In the genomic region with DNA sequence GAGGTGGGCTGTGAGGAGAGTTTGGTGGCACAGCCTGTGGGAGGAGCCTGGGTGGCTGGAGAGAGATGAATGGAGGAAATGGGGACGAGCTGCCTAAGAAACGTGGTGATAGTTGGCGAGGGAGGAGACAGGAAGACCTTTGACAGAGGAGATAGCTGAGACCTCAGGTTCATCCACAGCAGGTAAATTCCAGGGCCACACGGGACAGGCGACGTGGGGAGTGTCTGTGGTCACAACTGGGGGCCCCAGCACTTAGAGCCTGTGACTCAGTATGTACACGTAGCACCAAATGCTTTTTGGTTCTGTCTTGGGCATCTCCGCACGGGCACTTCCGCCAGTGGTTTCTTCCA, we compare ENCODE assay signal across 17 cellular contexts. TPM values are rescaled to one million over a fixed set of nuclear protein-coding genes. Genes with fewer than 3 reads are reported as not detected.
A peak's percentile ranks its signal among the peaks of the same experiment; 100 is the strongest.
DNase-seq lines count a peak whose midpoint lies in the region; ATAC-seq and TF ChIP-seq lines count a peak whose summit lies in the region.
"Had no signal": no experiment of that assay in that cellular context is flagged by ENCODE, and none has a peak within 500 bp of the region (broad histone marks: within the 10 kb centered on the region; RNA-seq: fewer than 3 reads in every experiment).

No MANE protein-coding gene starts in this region.

- no peak overlapping the region for H3K4me2 ChIP-seq in trophoblast cell (ENCODE audit: low read length)

- no peak overlapping the region for H3K9ac ChIP-seq in trophoblast cell (ENCODE audit: low read length)
- H3K9ac ChIP-seq: parathyroid adenoma had no signal

- no peaks in the 10 kb centered on the region for H3K9me3 ChIP-seq in HEK293 (ENCODE audit: control insufficient read depth, insufficient read depth, low read depth, low read length)
- H3K9me3 ChIP-seq in trophoblast cell (ENCODE audit: insufficient read depth, low read depth, low read length), result no peaks in the 10 kb centered on the region
- H3K9me3 ChIP-seq: left ventricle myocardium inferior, thoracic aorta had no signal

- no peak for TF ChIP-seq CTCF in HEK293 (tag by site-specific recombination; IDR thresholded peaks at IDR 0.05)

- DNase-seq in T-helper 2 cell treated with Interferon-gamma antibody and Interleukin-4, amounts not matched to agents 5 μg/mL and 100 μg/mL, for 36 hours (ENCODE audit: low spot score), result peak; percentile 10
- DNase-seq in T-helper 2 cell, result no peak
- DNase-seq in activated naive CD4-positive, alpha-beta T cell treated with anti-CD3 and anti-CD28 coated beads, Interleukin-2, amount 50 U/mL, for 72 hours (ENCODE audit: low spot score in 2 of 2), result no peak
- no peak for DNase-seq in trophoblast cell
- DNase-seq in NCI-H1092 treated with DMSO at 0.1 percent for 48 hours (lab: John Stamatoyannopoulos, UW), result no peak
- no peak for DNase-seq in effector CD8-positive, alpha-beta T cell (lab: John Stamatoyannopoulos, UW)
- no peak for DNase-seq in GM19238 (ENCODE audit: insufficient read length, low spot score)
- DNase-seq: C1 segment of cervical spinal cord, left ventricle myocardium inferior, NCI-H1694 treated with DMSO at 0.1 percent for 48 hours, NCI-H446, SIG-M5, small intestine had no signal

- H3K27me3 Mint-ChIP-seq in T-helper 2 cell treated with Interferon-gamma antibody and Interleukin-4, amounts not matched to agents 5 μg/mL and 100 μg/mL, for 36 hours (ENCODE audit: low read depth), result no peaks in the 10 kb centered on the region

- peak overlapping the region; percentile 89 for H3K4ac ChIP-seq in trophoblast cell (ENCODE audit: low read depth, low read length)

- CTCF ChIA-PET in HEK293 (lab: Yijun Ruan, JAX), result interaction anchor here (0.6 to 1.4 kb wide), 3 partner anchors 17 to 61 kb away, joined by 3 to 4 read pairs (median 4); no protein-coding TSS in a partner anchor

- no peak overlapping the region for H4K12ac ChIP-seq in trophoblast cell (ENCODE audit: low read depth, low read length)

- no peak overlapping the region for H3K14ac ChIP-seq in trophoblast cell (ENCODE audit: low read length)

- H3K27ac Mint-ChIP-seq in T-helper 2 cell treated with Interferon-gamma antibody and Interleukin-4, amounts not matched to agents 5 μg/mL and 100 μg/mL, for 36 hours, result no peak overlapping the region
- peak overlapping the region; percentile 29 to 82 for H3K27ac Mint-ChIP-seq in activated naive CD4-positive, alpha-beta T cell treated with anti-CD3 and anti-CD28 coated beads, Interleukin-2, amount 50 U/mL, for 72 hours

- H2AFZ ChIP-seq in trophoblast cell (ENCODE audit: insufficient read depth, low read length, poor library complexity), result no peak overlapping the region
- H2AFZ ChIP-seq: parathyroid adenoma had no signal

- no peaks in the 10 kb centered on the region for H3K27me3 ChIP-seq in trophoblast cell (ENCODE audit: insufficient read depth, low read length)

- H3K4me1 Mint-ChIP-seq in T-helper 2 cell treated with Interferon-gamma antibody and Interleukin-4, amounts not matched to agents 5 μg/mL and 100 μg/mL, for 36 hours (ENCODE audit: low read depth), result peaks cover 34% of the 10 kb centered on the region

- peak; percentile 76 to 79 for ATAC-seq in activated naive CD4-positive, alpha-beta T cell treated with anti-CD3 and anti-CD28 coated beads, Interleukin-2, amount 50 U/mL, for 72 hours

- no peak overlapping the region for H2AK5ac ChIP-seq in trophoblast cell (ENCODE audit: low read length)

- POLR2A ChIA-PET in HEK293 (lab: Yijun Ruan, JAX), result no interaction called here

- no peaks in the 10 kb centered on the region for H3K79me1 ChIP-seq in trophoblast cell (ENCODE audit: low read length)

- H3K4me3 Mint-ChIP-seq in T-helper 2 cell treated with Interferon-gamma antibody and Interleukin-4, amounts not matched to agents 5 μg/mL and 100 μg/mL, for 36 hours, result no peak overlapping the region

- H3K4me1 ChIP-seq in HEK293 (ENCODE audit: control insufficient read depth, insufficient read depth, low read length) (peaks cover 5% of the 10 kb centered on the region; the same call in 1 of the 2 replicates), trophoblast cell (ENCODE audit: control insufficient read depth in 1 of 2, insufficient read depth in 2 of 2, low read length in 2 of 2) (peaks cover under 1 to 7% of the 10 kb centered on the region in 2 experiments)

- H2BK120ac ChIP-seq in trophoblast cell (ENCODE audit: insufficient read depth, low read length, poor library complexity), result no peak overlapping the region

- H3K36me3 Mint-ChIP-seq in T-helper 2 cell treated with Interferon-gamma antibody and Interleukin-4, amounts not matched to agents 5 μg/mL and 100 μg/mL, for 36 hours (ENCODE audit: low read depth), result peaks cover 11% of the 10 kb centered on the region
- peaks cover 0 to 21% of the 10 kb centered on the region in 2 donors for H3K36me3 Mint-ChIP-seq in activated naive CD4-positive, alpha-beta T cell treated with anti-CD3 and anti-CD28 coated beads, Interleukin-2, amount 50 U/mL, for 72 hours

- H3K79me2 ChIP-seq in trophoblast cell (ENCODE audit: control insufficient read depth, insufficient read depth, low read length, poor library complexity), result peaks cover 18% of the 10 kb centered on the region

- H3K9me3 Mint-ChIP-seq in T-helper 2 cell treated with Interferon-gamma antibody and Interleukin-4, amounts not matched to agents 5 μg/mL and 100 μg/mL, for 36 hours, result no peaks in the 10 kb centered on the region
- H3K9me3 Mint-ChIP-seq in activated naive CD4-positive, alpha-beta T cell treated with anti-CD3 and anti-CD28 coated beads, Interleukin-2, amount 50 U/mL, for 72 hours, result no peaks in the 10 kb centered on the region

- H3K27ac ChIP-seq in HEK293 (ENCODE audit: extremely low read depth, low read depth, low read length), result no peak overlapping the region
- no peak overlapping the region for H3K27ac ChIP-seq in trophoblast cell (ENCODE audit: low read depth, low read length)
- H3K27ac ChIP-seq: 22Rv1, left ventricle myocardium inferior, parathyroid adenoma, thoracic aorta had no signal

- H3K18ac ChIP-seq in trophoblast cell (ENCODE audit: low read length), result no peak overlapping the region

- H3K23ac ChIP-seq in trophoblast cell (ENCODE audit: low read length), result no peak overlapping the region

- H2BK5ac ChIP-seq in trophoblast cell (ENCODE audit: low read depth, low read length, poor library complexity), result no peak overlapping the region

- no CpG with 5 or more reads among the region's 10 CpGs for WGBS in trophoblast cell (ENCODE audit: extremely low coverage, insufficient coverage, insufficient read length)

- no peak overlapping the region for H4K91ac ChIP-seq in trophoblast cell (ENCODE audit: low read depth, low read length)

- no peak overlapping the region for H3K4me3 ChIP-seq in HEK293 (ENCODE audit: low read depth, low read length)
- no peak overlapping the region for H3K4me3 ChIP-seq in trophoblast cell (ENCODE audit: low read depth, low read length)
- H3K4me3 ChIP-seq: left ventricle myocardium inferior, thoracic aorta had no signal

- H3K36me3 ChIP-seq in HEK293 (ENCODE audit: control insufficient read depth in 2 of 2, insufficient read depth in 1 of 2, low read length in 2 of 2), result peaks cover 0 to 5% of the 10 kb centered on the region in 2 experiments; a peak in 1 of 3 replicates
- peaks cover 8 to 15% of the 10 kb centered on the region in 2 experiments for H3K36me3 ChIP-seq in trophoblast cell (ENCODE audit: control insufficient read depth in 1 of 2, insufficient read depth in 2 of 2, low read length in 2 of 2)
- H3K36me3 ChIP-seq: left ventricle myocardium inferior, thoracic aorta had no signal

- H4K8ac ChIP-seq in trophoblast cell (ENCODE audit: low read depth, low read length), result no peak overlapping the region

- H2BK12ac ChIP-seq in trophoblast cell (ENCODE audit: low read length), result peak overlapping the region; percentile 23

TF ChIP-seq in HEK293, 187 proteins besides CTCF, POLR2A, EP300 and RAD21:
- TF ChIP-seq ZNF341 (tag by site-specific recombination; IDR thresholded peaks at IDR 0.05; ENCODE audit: low read depth) (peak; percentile 42; the same call in 1 of the 2 replicates), EGR2 (tag by site-specific recombination; IDR thresholded peaks at IDR 0.05; ENCODE audit: low read depth) (no peak), ZNF132 (tag by site-specific recombination; IDR thresholded peaks at IDR 0.05; ENCODE audit: borderline replicate concordance) (no peak), ZNF610 (tag by site-specific recombination; IDR thresholded peaks at IDR 0.05; ENCODE audit: borderline replicate concordance) (no peak)
TF ChIP-seq in HEK293: peak in this region for 1.

RNA-seq across cellular contexts. Expression of gene MINK1, which starts 7.7 kb away (rescaled TPM):
- total RNA-seq in activated naive CD4-positive, alpha-beta T cell treated with anti-CD3 and anti-CD28 coated beads, Interleukin-2, amount 50 U/mL, for 72 hours, result 10 to 100 TPM; 83.0 to 84.9 TPM
- 54.5 and 55.2 TPM in 2 replicates for polyA plus RNA-seq in trophoblast cell (2013)

RNA-seq across cellular contexts. Expression of gene PLD2, which starts 33.9 kb away (rescaled TPM):
- 10 to 100 TPM; 23.6 to 31.4 TPM for total RNA-seq in activated naive CD4-positive, alpha-beta T cell treated with anti-CD3 and anti-CD28 coated beads, Interleukin-2, amount 50 U/mL, for 72 hours
- 40.7 and 43.6 TPM in 2 replicates for polyA plus RNA-seq in trophoblast cell (2013)

RNA-seq across cellular contexts. Expression of gene PSMB6, which starts 44.9 kb away (rescaled TPM):
- total RNA-seq in activated naive CD4-positive, alpha-beta T cell treated with anti-CD3 and anti-CD28 coated beads, Interleukin-2, amount 50 U/mL, for 72 hours, result 100 to 1,000 TPM; 133 to 135 TPM
- polyA plus RNA-seq in trophoblast cell (2013), result 295 and 308 TPM in 2 replicates

RNA-seq across cellular contexts. Expression of gene GLTPD2, which starts 52.1 kb away (rescaled TPM):
- not detected for total RNA-seq in activated naive CD4-positive, alpha-beta T cell treated with anti-CD3 and anti-CD28 coated beads, Interleukin-2, amount 50 U/mL, for 72 hours
- polyA plus RNA-seq in trophoblast cell (2013), result 0.26 and 0.31 TPM in 2 replicates
- total RNA-seq: left ventricle myocardium inferior, thoracic aorta had no signal
